ENCODE assay signal across 10 cellular contexts in genomic region chr22:35894937-35895708, GRCh38.
A peak's percentile ranks its signal among the peaks of the same experiment; 100 is the strongest.
DNase-seq lines count a peak whose midpoint lies in the region; ATAC-seq and TF ChIP-seq lines count a peak whose summit lies in the region.
"Had no signal": no experiment of that assay in that cellular context is flagged by ENCODE, and none has a peak within 500 bp of the region (broad histone marks: within the 10 kb centered on the region; RNA-seq: fewer than 3 reads in every experiment).

No MANE protein-coding gene starts in this region.

- TF ChIP-seq POLR2A in breast epithelium (IDR thresholded peaks at IDR 0.05) = no peak
- no peak for TF ChIP-seq POLR2A in stomach (IDR thresholded peaks at IDR 0.05)

- H3K27ac ChIP-seq in breast epithelium (peak overlapping the region; percentile 66 to 73), stomach (peak overlapping the region in 4 of 5 donors; percentile 44 to 84 (median 66))

- no peak overlapping the region for H3K4me3 Mint-ChIP-seq in activated CD8-positive, alpha-beta T cell treated with anti-CD3 and anti-CD28 coated beads for 36 hours
- H3K4me3 Mint-ChIP-seq in activated CD4-positive, alpha-beta memory T cell treated with anti-CD3 and anti-CD28 coated beads for 36 hours = no peak overlapping the region
- H3K4me3 Mint-ChIP-seq: IgD-negative memory B cell had no signal

- H3K4me1 ChIP-seq in breast epithelium (peaks cover under 1 to 3% of the 10 kb centered on the region in 2 donors), stomach (peaks cover 14 to 67% (median 46%) of the 10 kb centered on the region in 4 donors)

- H3K27me3 Mint-ChIP-seq in activated CD8-positive, alpha-beta T cell treated with anti-CD3 and anti-CD28 coated beads for 36 hours = peaks cover 2% of the 10 kb centered on the region
- H3K27me3 Mint-ChIP-seq in activated CD4-positive, alpha-beta memory T cell treated with anti-CD3 and anti-CD28 coated beads for 36 hours = peaks cover 8% of the 10 kb centered on the region

- TF ChIP-seq CTCF in breast epithelium (IDR thresholded peaks at IDR 0.05) (no peak), stomach (IDR thresholded peaks at IDR 0.05) (no peak)
- no peak for TF ChIP-seq CTCF in activated CD8-positive, alpha-beta T cell treated with anti-CD3 and anti-CD28 coated beads for 36 hours (IDR thresholded peaks at IDR 0.05)

- 60 to 72% (median 69%) methylated on average over 7 of the region's 7 CpGs for WGBS in stomach, 5 donors

- no peak for TF ChIP-seq EP300 in stomach (IDR thresholded peaks at IDR 0.05)

- CTCF ChIA-PET in activated CD8-positive, alpha-beta T cell treated with anti-CD3 and anti-CD28 coated beads for 36 hours (lab: Charles Lee) = interaction anchor here (0.7 to 2.5 kb wide), 2 partner anchors 170 to 171 kb away, joined by 3 to 6 read pairs; no protein-coding TSS in a partner anchor
- CTCF ChIA-PET in activated CD4-positive, alpha-beta memory T cell treated with anti-CD3 and anti-CD28 coated beads for 36 hours (lab: Charles Lee) = interaction anchor here (1.0 to 1.8 kb wide), 2 partner anchors 171 kb away, joined by 4 to 6 read pairs; no protein-coding TSS in a partner anchor

- ATAC-seq in HG02763 (IDR thresholded peaks at IDR 0.05; ENCODE audit: unreplicated experiment) = no peak
- ATAC-seq in activated CD8-positive, alpha-beta T cell treated with anti-CD3 and anti-CD28 coated beads for 36 hours = no peak
- ATAC-seq in GM19397 (IDR thresholded peaks at IDR 0.05; ENCODE audit: unreplicated experiment) = no peak

- H3K4me1 Mint-ChIP-seq in activated CD8-positive, alpha-beta T cell treated with anti-CD3 and anti-CD28 coated beads for 36 hours (ENCODE audit: low read depth) = peaks cover under 1% of the 10 kb centered on the region
- H3K4me1 Mint-ChIP-seq in activated CD4-positive, alpha-beta memory T cell treated with anti-CD3 and anti-CD28 coated beads for 36 hours (ENCODE audit: low read depth) = peaks cover 5% of the 10 kb centered on the region
- H3K4me1 Mint-ChIP-seq: IgD-negative memory B cell had no signal

- intact Hi-C loops in breast epithelium (cut with DNase I; ENCODE audit: low total_unique reads) = no loop called here
- intact Hi-C loops in stomach (cut with DNase I; ENCODE audit: low total_unique reads) = no loop called here
- intact Hi-C loops in activated CD8-positive, alpha-beta T cell treated with anti-CD3 and anti-CD28 coated beads for 36 hours (cut with micrococcal nuclease) = no loop called here
- intact Hi-C loops in activated CD4-positive, alpha-beta memory T cell treated with anti-CD3 and anti-CD28 coated beads for 36 hours (cut with micrococcal nuclease) = no loop called here

- H3K36me3 ChIP-seq in breast epithelium (no peaks in the 10 kb centered on the region), stomach (no peaks in the 10 kb centered on the region)

- no peaks in the 10 kb centered on the region for H3K9me3 Mint-ChIP-seq in activated CD8-positive, alpha-beta T cell treated with anti-CD3 and anti-CD28 coated beads for 36 hours
- H3K9me3 Mint-ChIP-seq in activated CD4-positive, alpha-beta memory T cell treated with anti-CD3 and anti-CD28 coated beads for 36 hours = no peaks in the 10 kb centered on the region
- H3K9me3 Mint-ChIP-seq: IgD-negative memory B cell had no signal

- no peak overlapping the region for H3K27ac Mint-ChIP-seq in activated CD8-positive, alpha-beta T cell treated with anti-CD3 and anti-CD28 coated beads for 36 hours
- no peak overlapping the region for H3K27ac Mint-ChIP-seq in activated CD4-positive, alpha-beta memory T cell treated with anti-CD3 and anti-CD28 coated beads for 36 hours
- H3K27ac Mint-ChIP-seq: IgD-negative memory B cell had no signal

- no peaks in the 10 kb centered on the region for H3K9me3 ChIP-seq in breast epithelium
- H3K9me3 ChIP-seq in stomach = no peaks in the 10 kb centered on the region

- no peaks in the 10 kb centered on the region for H3K27me3 ChIP-seq in breast epithelium
- no peaks in the 10 kb centered on the region for H3K27me3 ChIP-seq in stomach

- H3K4me3 ChIP-seq in breast epithelium (peak overlapping the region; percentile 17 to 58 (median 43)), stomach (peak overlapping the region; percentile 11 to 34 (median 30))

- POLR2A ChIA-PET in activated CD8-positive, alpha-beta T cell treated with anti-CD3 and anti-CD28 coated beads for 36 hours (lab: Charles Lee) = no interaction called here
- POLR2A ChIA-PET in activated CD4-positive, alpha-beta memory T cell treated with anti-CD3 and anti-CD28 coated beads for 36 hours (lab: Charles Lee) = no interaction called here

- H3K36me3 Mint-ChIP-seq in activated CD8-positive, alpha-beta T cell treated with anti-CD3 and anti-CD28 coated beads for 36 hours (ENCODE audit: low read depth) = no peaks in the 10 kb centered on the region
- H3K36me3 Mint-ChIP-seq in activated CD4-positive, alpha-beta memory T cell treated with anti-CD3 and anti-CD28 coated beads for 36 hours = no peaks in the 10 kb centered on the region
- H3K36me3 Mint-ChIP-seq: IgD-negative memory B cell had no signal

- DNase-seq in HPDE6-E6E7 (ENCODE audit: extremely low spot score) (peak; percentile 58), breast epithelium (ENCODE audit: low spot score in 2 of 2) (peak in 1 of 2 donors; percentile 45), kidney glomerular epithelial cell (lab: John Stamatoyannopoulos, UW) (peak; percentile 56), stomach (no peak)
- DNase-seq in activated CD8-positive, alpha-beta T cell treated with anti-CD3 and anti-CD28 coated beads for 36 hours = no peak
- no peak for DNase-seq in activated CD4-positive, alpha-beta memory T cell treated with anti-CD3 and anti-CD28 coated beads for 36 hours
- DNase-seq: activated CD4-positive, alpha-beta T cell treated with anti-CD3 and anti-CD28 coated beads, Interleukin-2, amount 50 U/mL, for 48 hours had no signal

Comparison
In these comparisons a context has a peak if more than half of its experiments do, and no peak if none do; other contexts are left out.
1. DNase-seq: peak in HPDE6-E6E7 (single experiment) and kidney glomerular epithelial cell (single experiment); none in stomach (single experiment), activated CD8-positive, alpha-beta T cell treated with anti-CD3 and anti-CD28 coated beads for 36 hours (single experiment) and activated CD4-positive, alpha-beta memory T cell treated with anti-CD3 and anti-CD28 coated beads for 36 hours (single experiment).